In the genomic region with DNA sequence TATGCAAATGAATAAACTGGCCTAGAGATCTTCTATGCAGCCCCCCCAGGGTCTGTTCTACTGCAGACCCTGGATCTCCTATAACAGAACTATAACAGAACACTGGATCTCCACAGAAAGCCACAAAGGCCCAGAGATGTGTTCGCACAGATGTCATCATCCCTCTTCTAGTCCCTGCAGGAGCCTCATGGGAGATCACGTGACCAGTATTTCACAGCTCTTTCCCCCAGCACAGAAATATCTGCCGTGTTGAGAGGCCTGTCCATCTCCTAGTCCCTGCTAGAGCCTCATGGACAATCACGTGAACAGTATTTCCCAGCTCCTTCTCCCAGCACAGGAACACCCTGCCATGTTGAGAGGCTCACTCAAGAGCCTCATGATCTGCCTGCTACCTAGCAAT, we compare ENCODE assay signal across 9 cellular contexts.
"Had no signal": no experiment of that assay in that cellular context is flagged by ENCODE, and none has a peak within 500 bp of the region (broad histone marks: within the 10 kb centered on the region; RNA-seq: fewer than 3 reads in every experiment).

No MANE protein-coding gene starts in this region.

- H3K36me3 ChIP-seq: HAP-1 had no signal

- H3K9ac ChIP-seq: GM23248 had no signal

- ATAC-seq: HCT116 had no signal

- H3K27ac ChIP-seq: GM23248, HL-60 had no signal

- H3K4me1 ChIP-seq: HAP-1 had no signal

- H2AFZ ChIP-seq: GM23248 had no signal

- H3K4me3 ChIP-seq: GM23248, HAP-1 had no signal

- DNase-seq: GM23248, GOT3, H7, HFFc6, IMR-90, KG1 had no signal

- H3K4me3 Mint-ChIP-seq: HFFc6 had no signal

- H3K27ac Mint-ChIP-seq: HFFc6 had no signal

- H3K9me3 ChIP-seq: HAP-1 had no signal
